ENCODE assay signal across 13 cellular contexts in genomic region chr17:45127209-45127582, GRCh38. TPM values are rescaled to one million over a fixed set of nuclear protein-coding genes. Genes with fewer than 3 reads are reported as not detected.
DNase-seq lines count a peak whose midpoint lies in the region; ATAC-seq, FAIRE-seq and TF ChIP-seq lines count a peak whose summit lies in the region.
"Had no signal": no experiment of that assay in that cellular context is flagged by ENCODE, and none has a peak within 500 bp of the region (broad histone marks: within the 10 kb centered on the region; RNA-seq: fewer than 3 reads in every experiment).

No MANE protein-coding gene starts in this region.

- no peak for FAIRE-seq in K562 (lab: Jason Lieb, UNC)
- FAIRE-seq: islet of Langerhans had no signal

- TF ChIP-seq POLR2A in K562 (conservative IDR thresholded peaks at IDR 0.05) (no peak), sigmoid colon (IDR thresholded peaks at IDR 0.05) (no peak)

- intact Hi-C loops in Caco-2 (cut with micrococcal nuclease; ENCODE audit: unreplicated experiment) (no loop called here), K562 (cut with micrococcal nuclease) (loop anchor here (10.0 kb wide), 1 partner anchor 112 kb away; no protein-coding TSS in a partner anchor), sigmoid colon (cut with DNase I) (no loop called here)

- peaks cover 42% of the 10 kb centered on the region for H3K36me3 Mint-ChIP-seq in Caco-2 (ENCODE audit: insufficient read depth, unreplicated experiment)
- H3K36me3 Mint-ChIP-seq: activated naive CD8-positive, alpha-beta T cell had no signal

- peak overlapping the region; percentile 23 for H3K4me3 Mint-ChIP-seq in Caco-2 (ENCODE audit: unreplicated experiment)
- H3K4me3 Mint-ChIP-seq: activated naive CD8-positive, alpha-beta T cell had no signal

- H3K36me3 ChIP-seq in Caco-2 (ENCODE audit: control insufficient read depth, insufficient read depth, low read length) (no peaks in the 10 kb centered on the region; the same call in 1 of the 2 replicates), K562 (ENCODE audit: control insufficient read depth, insufficient read depth, low read length) (no peaks in the 10 kb centered on the region), right atrium auricular region (no peaks in the 10 kb centered on the region), sigmoid colon (no peaks in the 10 kb centered on the region)

- H3K27me3 ChIP-seq in Caco-2 (replicated peaks; ENCODE audit: control insufficient read depth, insufficient read depth, low read length): no peaks in the 10 kb centered on the region
- H3K27me3 ChIP-seq in K562 (ENCODE audit: control insufficient read depth in 2 of 2, insufficient read depth in 2 of 2, low read length in 2 of 2): no peaks in the 10 kb centered on the region
- H3K27me3 ChIP-seq in right atrium auricular region: no peaks in the 10 kb centered on the region
- H3K27me3 ChIP-seq in sigmoid colon: no peaks in the 10 kb centered on the region

- no peaks in the 10 kb centered on the region for H3K27me3 Mint-ChIP-seq in Caco-2 (ENCODE audit: insufficient read depth, unreplicated experiment)
- H3K27me3 Mint-ChIP-seq: activated naive CD8-positive, alpha-beta T cell had no signal

- no peaks in the 10 kb centered on the region for H3K9me1 ChIP-seq in K562 (ENCODE audit: control insufficient read depth, insufficient read depth, low read length)

- H3K27ac Mint-ChIP-seq in Caco-2 (ENCODE audit: unreplicated experiment): peak overlapping the region; percentile 97
- H3K27ac Mint-ChIP-seq: activated naive CD8-positive, alpha-beta T cell had no signal

- TF ChIP-seq CTCF in Caco-2 (IDR thresholded peaks at IDR 0.05; ENCODE audit: insufficient read depth in 1 of 2, low read depth in 1 of 2, low read length in 1 of 2, severe bottlenecking in 1 of 2, unreplicated experiment in 1 of 2): no peak
- no peak for TF ChIP-seq CTCF in K562 (IDR thresholded peaks at IDR 0.05 in 2 of 3, conservative IDR thresholded peaks at IDR 0.05 in 1 of 3; ENCODE audit: insufficient read depth in 2 of 3, low read depth in 1 of 3, low read length in 3 of 3)
- no peak for TF ChIP-seq CTCF in right atrium auricular region (IDR thresholded peaks at IDR 0.05)
- no peak for TF ChIP-seq CTCF in sigmoid colon (IDR thresholded peaks at IDR 0.05)

- no peak overlapping the region for H3K4me3 ChIP-seq in Caco-2 (ENCODE audit: low read depth, low read length)
- H3K4me3 ChIP-seq in K562: no peak overlapping the region
- no peak overlapping the region for H3K4me3 ChIP-seq in right atrium auricular region
- H3K4me3 ChIP-seq in sigmoid colon: no peak overlapping the region

- no peak overlapping the region for H3K4me2 ChIP-seq in K562 (ENCODE audit: insufficient read depth, low read length)

- H3K27ac ChIP-seq in K562 (ENCODE audit: extremely low read depth, low read depth, low read length) (no peak overlapping the region; the same call in 2 of the 3 replicates), right atrium auricular region (peak overlapping the region; percentile 83 to 95), sigmoid colon (peak overlapping the region; percentile 82 to 100 (median 98))

- ATAC-seq in K562 (no peak), GM21515 (IDR thresholded peaks at IDR 0.05; ENCODE audit: unreplicated experiment) (no peak), HG02870 (IDR thresholded peaks at IDR 0.05; ENCODE audit: unreplicated experiment) (no peak)

- BruUV-seq in Caco-2 (replicated peaks; lab: Mats Ljungman, UMichigan) (no TSS peak), K562 (replicated peaks; lab: Mats Ljungman, UMichigan) (no TSS peak)

- WGBS in K562 (ENCODE audit: insufficient coverage, low coverage, missing lambda C conversion rate): 46% methylated on average over 8 of the region's 8 CpGs
- WGBS in sigmoid colon, 2 donors: 25 to 79% methylated on average over 8 of the region's 8 CpGs

- no peak for TF ChIP-seq RAD21 in K562 (CRISPR knock-in tag; conservative IDR thresholded peaks at IDR 0.05 in 1 of 2, IDR thresholded peaks at IDR 0.05 in 1 of 2)

- H4K20me1 ChIP-seq in K562 (replicated peaks; ENCODE audit: control insufficient read depth, insufficient read depth, low read length): peaks cover 6% of the 10 kb centered on the region; the same call in 1 of the 2 replicates

- H3K9me3 ChIP-seq in Caco-2: no peaks in the 10 kb centered on the region
- no peaks in the 10 kb centered on the region for H3K9me3 ChIP-seq in K562 (replicated peaks; ENCODE audit: control insufficient read depth, insufficient read depth, low read depth, low read length)
- H3K9me3 ChIP-seq in right atrium auricular region: no peaks in the 10 kb centered on the region
- no peaks in the 10 kb centered on the region for H3K9me3 ChIP-seq in sigmoid colon

- no peaks in the 10 kb centered on the region for H3K9me3 Mint-ChIP-seq in Caco-2 (ENCODE audit: unreplicated experiment)
- H3K9me3 Mint-ChIP-seq: H9 had no signal

- H3K9ac ChIP-seq in K562 (ENCODE audit: insufficient read depth in 1 of 2, low read depth in 2 of 2, low read length in 2 of 2): peak overlapping the region in 1 of 2 experiments; percentile 80; a peak in 3 of 4 replicates

- DNase-seq in Caco-2 (no peak), K562 (ENCODE audit: extremely low read depth in 1 of 4, low spot score in 3 of 4) (peak in 1 of 4 experiments; percentile 41), right atrium auricular region (ENCODE audit: low spot score) (no peak), sigmoid colon (peak; percentile 62), AG08396 (ENCODE audit: low spot score) (no peak)
- DNase-seq in activated CD4-positive, CD25-positive, alpha-beta regulatory T cell (lab: John Stamatoyannopoulos, UW): no peak
- DNase-seq: NCI-H1048, NCI-H446 treated with DMSO at 0.1 percent for 48 hours had no signal

- POLR2A ChIA-PET in Caco-2 (lab: Charles Lee) (interaction anchor here (1.4 kb wide), 1 partner anchor 21 kb away, joined by 3 read pairs; the partner anchor contains the start of gene HEXIM1), K562 (lab: Yijun Ruan, JAX) (interaction anchor here (0.6 to 5.2 kb wide), 5 partner anchors 19 to 751 kb away, joined by 3 to 48 read pairs (median 3); partner anchors contain the start of gene HEXIM1)

- TF ChIP-seq EP300 in K562 (IDR thresholded peaks at IDR 0.05; ENCODE audit: low read length) (no peak), sigmoid colon (IDR thresholded peaks at IDR 0.05) (no peak)

- peaks cover 74% of the 10 kb centered on the region for H3K4me1 ChIP-seq in Caco-2
- peaks cover 45 to 60% of the 10 kb centered on the region in 2 experiments for H3K4me1 ChIP-seq in K562 (replicated peaks in 1 of 2; ENCODE audit: control insufficient read depth in 2 of 2, insufficient read depth in 2 of 2, low read length in 2 of 2)
- H3K4me1 ChIP-seq in right atrium auricular region: peaks cover 0 to 79% of the 10 kb centered on the region in 2 donors
- H3K4me1 ChIP-seq in sigmoid colon: peaks cover 0 to 79% (median 74%) of the 10 kb centered on the region in 4 donors

- no peaks in the 10 kb centered on the region; the same call in 2 of the 3 replicates for H3K79me2 ChIP-seq in K562 (ENCODE audit: control insufficient read depth, insufficient read depth, low read length)

- CTCF ChIA-PET in Caco-2 (lab: Charles Lee) (interaction anchor here (0.6 to 1.3 kb wide), 2 partner anchors 8 to 169 kb away, joined by 3 to 5 read pairs; partner anchors contain the start of gene ACBD4), K562 (lab: Yijun Ruan, JAX; ENCODE audit: low intra/inter-chr PET ratio) (no interaction called here)

- in situ Hi-C loops in K562 (cut with MboI): no loop called here

- peaks cover 44% of the 10 kb centered on the region for H3K4me1 Mint-ChIP-seq in Caco-2 (ENCODE audit: low read depth, unreplicated experiment)

- H2AFZ ChIP-seq in K562 (ENCODE audit: low read depth, low read length): peak overlapping the region; percentile 10

RNA-seq across cellular contexts. Expression of gene PLCD3, which starts 5.1 kb away (rescaled TPM):
- total RNA-seq in Caco-2 (2022): 74.3 and 88.5 TPM in 2 replicates
- total RNA-seq in K562 (2011; cell fraction: chromatin; rRNA removed; ENCODE audit: low replicate concordance): 4.5 and 16.3 TPM in 2 replicates
- total RNA-seq in K562 (2011; cell fraction: nucleolus; rRNA removed): 10.4 and 13.0 TPM in 2 replicates
- total RNA-seq in K562 (2011; cell fraction: nucleoplasm; rRNA removed): 4.2 and 4.8 TPM in 2 replicates
- total RNA-seq in K562 (2014; rRNA removed): 7.5 and 8.8 TPM in 2 replicates
- 2.4 and 2.5 TPM in 2 replicates for total RNA-seq in K562 (2014; rRNA removed; fragmentation: Illumina TruSeq; extraction: Trizol)
- 4.0 and 4.6 TPM in 2 replicates for total RNA-seq in K562 (2015; rRNA removed; fragmentation: Illumina TruSeq; extraction: Trizol)
- 22.6 and 22.9 TPM in 2 replicates for total RNA-seq in K562 (2021)
- 8.1 and 16.5 TPM in 2 replicates for polyA plus RNA-seq in K562 (2011; rRNA removed)
- polyA plus RNA-seq in K562 (2011; cell fraction: cytosol; rRNA removed): 15.2 and 44.8 TPM in 2 replicates
- polyA plus RNA-seq in K562 (2011; cell fraction: nucleus; rRNA removed): 10.0 and 23.0 TPM in 2 replicates
- polyA plus RNA-seq in K562 (2012): 13.0 and 13.6 TPM in 2 replicates
- 10.5 and 14.7 TPM in 2 replicates for polyA plus RNA-seq in K562 (2014; fragmentation: Illumina TruSeq; extraction: Trizol)
- polyA plus RNA-seq in K562 (2014; fragmentation: Nextera tagmentation; extraction: Ambion mirVana): under 1 TPM; 0.20 to 0.27 TPM
- polyA plus RNA-seq in K562 (2014; rRNA removed): 8.2 and 15.7 TPM in 2 replicates
- 1.6 and 13.2 TPM in 2 replicates for polyA minus RNA-seq in K562 (2011; rRNA and poly(A)+ RNA removed)
- 17.4 and 18.3 TPM in 2 replicates for polyA minus RNA-seq in K562 (2011; cell fraction: cytosol; rRNA and poly(A)+ RNA removed)
- 3.4 and 8.9 TPM in 2 replicates for polyA minus RNA-seq in K562 (2011; cell fraction: nucleus; rRNA and poly(A)+ RNA removed)
- 100 to 1,000 TPM; 102 to 156 TPM for total RNA-seq in right atrium auricular region
- 10 to 100 TPM; 27.4 to 45.7 (median 33.9) TPM for total RNA-seq in sigmoid colon
- 100 to 1,000 TPM; 114 to 274 (median 137) TPM for polyA plus RNA-seq in sigmoid colon

RNA-seq across cellular contexts. Expression of gene ACBD4, which starts 8.3 kb away (rescaled TPM):
- 21.2 and 21.6 TPM in 2 replicates for total RNA-seq in Caco-2 (2022)
- 14.7 and 39.0 TPM in 2 replicates for total RNA-seq in K562 (2011; cell fraction: chromatin; rRNA removed; ENCODE audit: low replicate concordance)
- total RNA-seq in K562 (2011; cell fraction: nucleolus; rRNA removed): 32.7 and 33.0 TPM in 2 replicates
- 14.5 and 17.5 TPM in 2 replicates for total RNA-seq in K562 (2011; cell fraction: nucleoplasm; rRNA removed)
- 5.5 and 6.3 TPM in 2 replicates for total RNA-seq in K562 (2014; rRNA removed)
- total RNA-seq in K562 (2014; rRNA removed; fragmentation: Illumina TruSeq; extraction: Trizol): 1.6 and 2.1 TPM in 2 replicates
- total RNA-seq in K562 (2015; rRNA removed; fragmentation: Illumina TruSeq; extraction: Trizol): 2.0 and 2.1 TPM in 2 replicates
- 4.7 and 5.7 TPM in 2 replicates for total RNA-seq in K562 (2021)
- polyA plus RNA-seq in K562 (2011; rRNA removed): 6.9 and 9.1 TPM in 2 replicates
- polyA plus RNA-seq in K562 (2011; cell fraction: cytosol; rRNA removed): 4.9 and 7.5 TPM in 2 replicates
- 24.3 and 48.8 TPM in 2 replicates for polyA plus RNA-seq in K562 (2011; cell fraction: nucleus; rRNA removed)
- 6.1 and 12.0 TPM in 2 replicates for polyA plus RNA-seq in K562 (2012)
- 4.6 and 5.4 TPM in 2 replicates for polyA plus RNA-seq in K562 (2014; fragmentation: Illumina TruSeq; extraction: Trizol)
- polyA plus RNA-seq in K562 (2014; fragmentation: Nextera tagmentation; extraction: Ambion mirVana): under 1 TPM; 0.14 to 0.15 TPM
- polyA plus RNA-seq in K562 (2014; rRNA removed): 5.6 and 7.0 TPM in 2 replicates
- polyA minus RNA-seq in K562 (2011; rRNA and poly(A)+ RNA removed): 1.8 and 2.6 TPM in 2 replicates
- polyA minus RNA-seq in K562 (2011; cell fraction: cytosol; rRNA and poly(A)+ RNA removed): 3.7 and 4.4 TPM in 2 replicates
- polyA minus RNA-seq in K562 (2011; cell fraction: nucleus; rRNA and poly(A)+ RNA removed): 17.5 and 22.5 TPM in 2 replicates
- 1 to 10 TPM; 9.0 to 9.4 TPM for total RNA-seq in right atrium auricular region
- 10 to 100 TPM; 20.0 to 24.9 (median 21.9) TPM for total RNA-seq in sigmoid colon
- 10 to 100 TPM; 13.2 to 36.5 (median 20.1) TPM for polyA plus RNA-seq in sigmoid colon

RNA-seq across cellular contexts. Expression of gene HEXIM1, which starts 21.1 kb away (rescaled TPM):
- total RNA-seq in Caco-2 (2022) (71.0 and 78.0 TPM in 2 replicates), K562 (2014; rRNA removed) (18.5 and 18.8 TPM in 2 replicates), K562 (2014; rRNA removed; fragmentation: Illumina TruSeq; extraction: Trizol) (4.0 and 4.2 TPM in 2 replicates), K562 (2015; rRNA removed; fragmentation: Illumina TruSeq; extraction: Trizol) (6.6 and 7.3 TPM in 2 replicates), K562 (2021) (21.4 and 28.3 TPM in 2 replicates), right atrium auricular region (10 to 100 TPM; 16.4 to 31.1 TPM), sigmoid colon (10 to 100 TPM; 41.0 to 60.9 (median 49.4) TPM)
- total RNA-seq in K562 (2011; cell fraction: chromatin; rRNA removed; ENCODE audit: low replicate concordance): 13.2 and 13.4 TPM in 2 replicates
- total RNA-seq in K562 (2011; cell fraction: nucleolus; rRNA removed): 10.9 and 13.0 TPM in 2 replicates
- 15.3 and 17.7 TPM in 2 replicates for total RNA-seq in K562 (2011; cell fraction: nucleoplasm; rRNA removed)
- polyA plus RNA-seq in K562 (2011; rRNA removed) (7.9 and 9.1 TPM in 2 replicates), K562 (2014; fragmentation: Illumina TruSeq; extraction: Trizol) (20.9 and 27.2 TPM in 2 replicates), K562 (2014; fragmentation: Nextera tagmentation; extraction: Ambion mirVana) (1 to 10 TPM; 1.4 to 1.6 TPM), K562 (2014; rRNA removed) (24.4 and 26.2 TPM in 2 replicates), sigmoid colon (10 to 100 TPM; 21.6 to 38.8 (median 24.7) TPM)
- 8.8 and 11.7 TPM in 2 replicates for polyA plus RNA-seq in K562 (2011; cell fraction: cytosol; rRNA removed)
- polyA plus RNA-seq in K562 (2011; cell fraction: nucleus; rRNA removed): 7.8 and 10.5 TPM in 2 replicates
- 18.0 and 23.2 TPM in 2 replicates for polyA plus RNA-seq in K562 (2012)
- polyA minus RNA-seq in K562 (2011; rRNA and poly(A)+ RNA removed): 3.2 and 4.6 TPM in 2 replicates
- 5.6 and 6.3 TPM in 2 replicates for polyA minus RNA-seq in K562 (2011; cell fraction: cytosol; rRNA and poly(A)+ RNA removed)
- polyA minus RNA-seq in K562 (2011; cell fraction: nucleus; rRNA and poly(A)+ RNA removed): 3.8 and 7.1 TPM in 2 replicates

RNA-seq across cellular contexts. Expression of gene HEXIM2, which starts 34.5 kb away (rescaled TPM):
- total RNA-seq in Caco-2 (2022) (12.7 and 13.6 TPM in 2 replicates), K562 (2014; rRNA removed) (2.7 and 3.4 TPM in 2 replicates), K562 (2014; rRNA removed; fragmentation: Illumina TruSeq; extraction: Trizol) (0.29 and 0.69 TPM in 2 replicates), K562 (2015; rRNA removed; fragmentation: Illumina TruSeq; extraction: Trizol) (1.4 and 1.8 TPM in 2 replicates), K562 (2021) (2.0 and 2.1 TPM in 2 replicates), right atrium auricular region (1 to 10 TPM; 3.1 to 6.8 TPM), sigmoid colon (10 to 100 TPM in 2 of 4 donors, 1 to 10 TPM in 2; 7.5 to 14.7 (median 11.2) TPM)
- total RNA-seq in K562 (2011; cell fraction: chromatin; rRNA removed; ENCODE audit: low replicate concordance): 1.4 TPM in 1 of 2 replicates, not detected in the other
- 0.83 and 1.2 TPM in 2 replicates for total RNA-seq in K562 (2011; cell fraction: nucleolus; rRNA removed)
- 0.69 and 1.2 TPM in 2 replicates for total RNA-seq in K562 (2011; cell fraction: nucleoplasm; rRNA removed)
- polyA plus RNA-seq in K562 (2011; rRNA removed) (1.1 and 1.6 TPM in 2 replicates), K562 (2014; fragmentation: Illumina TruSeq; extraction: Trizol) (1.1 and 1.9 TPM in 2 replicates), K562 (2014; fragmentation: Nextera tagmentation; extraction: Ambion mirVana) (not detected), K562 (2014; rRNA removed) (0.86 and 1.8 TPM in 2 replicates), sigmoid colon (1 to 10 TPM; 1.8 to 7.8 (median 6.6) TPM)
- 1.7 and 2.5 TPM in 2 replicates for polyA plus RNA-seq in K562 (2011; cell fraction: cytosol; rRNA removed)
- polyA plus RNA-seq in K562 (2011; cell fraction: nucleus; rRNA removed): 0.98 and 1.1 TPM in 2 replicates
- 2.3 and 2.8 TPM in 2 replicates for polyA plus RNA-seq in K562 (2012)
- polyA minus RNA-seq in K562 (2011; rRNA and poly(A)+ RNA removed): 0.46 and 0.72 TPM in 2 replicates
- not detected in 2 replicates for polyA minus RNA-seq in K562 (2011; cell fraction: cytosol; rRNA and poly(A)+ RNA removed)
- polyA minus RNA-seq in K562 (2011; cell fraction: nucleus; rRNA and poly(A)+ RNA removed): 0.54 and 1.3 TPM in 2 replicates
